In the genomic region with DNA sequence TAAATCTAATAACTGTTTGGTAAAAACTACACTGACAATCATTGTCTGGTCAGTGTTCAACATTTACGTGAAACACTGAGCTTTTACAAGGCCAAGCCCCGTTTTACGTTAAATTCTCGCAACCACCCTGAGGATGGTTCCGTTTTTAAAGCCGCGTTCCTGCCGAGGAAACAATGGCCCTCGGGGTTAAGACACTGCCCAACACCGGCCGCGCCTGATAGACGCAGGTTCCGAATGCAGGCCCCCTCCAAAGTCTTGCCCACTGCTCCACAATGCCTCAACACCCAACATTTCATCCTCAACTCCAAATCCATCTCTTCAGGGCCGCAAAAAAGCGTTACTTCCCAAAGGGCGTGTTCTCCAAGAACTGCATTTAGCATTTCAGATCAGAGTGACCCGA, we compare ENCODE assay signal across 12 cellular contexts. TPM values are rescaled to one million over a fixed set of nuclear protein-coding genes. Genes with fewer than 3 reads are reported as not detected.
A peak's percentile ranks its signal among the peaks of the same experiment; 100 is the strongest.
DNase-seq lines count a peak whose midpoint lies in the region; ATAC-seq and TF ChIP-seq lines count a peak whose summit lies in the region.
"Had no signal": no experiment of that assay in that cellular context is flagged by ENCODE, and none has a peak within 500 bp of the region (broad histone marks: within the 10 kb centered on the region; RNA-seq: fewer than 3 reads in every experiment).

No MANE protein-coding gene starts in this region.

- TF ChIP-seq POLR2A in upper lobe of left lung (IDR thresholded peaks at IDR 0.05) = no peak

- H3K27me3 Mint-ChIP-seq in brain = no peaks in the 10 kb centered on the region

- no peak overlapping the region for H2BK15ac ChIP-seq in mesendoderm (replicated peaks; ENCODE audit: low read depth)

- no peak overlapping the region for H4K5ac ChIP-seq in mesendoderm (ENCODE audit: low read length)

- H3K9me3 Mint-ChIP-seq in brain = peaks cover 4 to 18% (median 7%) of the 10 kb centered on the region in 5 experiments

- H3K79me2 ChIP-seq in mesendoderm (ENCODE audit: control insufficient read depth, insufficient read depth, low read length) = peaks cover 34% of the 10 kb centered on the region

- 58 to 60% methylated on average over 18 of the region's 18 CpGs for WGBS in heart right ventricle, 2 donors
- no CpG with 5 or more reads among the region's 18 CpGs for whole genome bisulfite sequencing in mesendoderm (ENCODE audit: extremely low coverage, insufficient coverage, low lambda C conversion rate)
- WGBS in upper lobe of left lung, 2 donors = 60 to 68% methylated on average over 18 of the region's 18 CpGs

- peak overlapping the region; percentile 17 for H2BK5ac ChIP-seq in mesendoderm (ENCODE audit: low read length)

- H4K8ac ChIP-seq in mesendoderm (ENCODE audit: low read depth, low read length) = peak overlapping the region; percentile 16

- H3K27me3 ChIP-seq in heart right ventricle = peaks cover 0 to 24% (median 0%) of the 10 kb centered on the region in 7 donors
- no peaks in the 10 kb centered on the region for H3K27me3 ChIP-seq in mesendoderm (ENCODE audit: insufficient read depth, low read length, poor library complexity)
- no peaks in the 10 kb centered on the region for H3K27me3 ChIP-seq in upper lobe of left lung

- ATAC-seq in heart right ventricle = no peak
- no peak for ATAC-seq in left ventricle myocardium superior
- no peak for ATAC-seq in upper lobe of left lung (ENCODE audit: low FRiP score in 2 of 2)
- no peak for ATAC-seq in GM21367 (IDR thresholded peaks at IDR 0.05; ENCODE audit: unreplicated experiment)
- no peak for ATAC-seq in HG03354 (IDR thresholded peaks at IDR 0.05; ENCODE audit: poor library complexity, severe bottlenecking, unreplicated experiment)

- H3K36me3 ChIP-seq in heart right ventricle (peaks cover 0 to 20% (median 16%) of the 10 kb centered on the region in 9 donors), mesendoderm (ENCODE audit: control insufficient read depth, insufficient read depth, low read length) (peaks cover 2% of the 10 kb centered on the region), upper lobe of left lung (peaks cover 3 to 16% (median 10%) of the 10 kb centered on the region in 4 donors)

- H3K23ac ChIP-seq in mesendoderm (ENCODE audit: low read length) = peak overlapping the region; percentile 96

- no peak overlapping the region for H3K4ac ChIP-seq in mesendoderm (ENCODE audit: low read depth, low read length)

- peaks cover 3% of the 10 kb centered on the region for H3K79me1 ChIP-seq in mesendoderm (ENCODE audit: low read length)

- DNase-seq in heart right ventricle (no peak), left ventricle myocardium superior (no peak), mesendoderm (no peak), upper lobe of left lung (no peak), UCSD-AML1 (lab: John Stamatoyannopoulos, UW; ENCODE audit: unreplicated experiment) (no peak)
- DNase-seq: AML-193, foreskin fibroblast, NCI-H2107 had no signal

- H3K9ac ChIP-seq in mesendoderm (ENCODE audit: low read length) = peak overlapping the region; percentile 67

- no peak overlapping the region for H3K4me3 Mint-ChIP-seq in brain

- H3K4me3 ChIP-seq in heart right ventricle (peak overlapping the region in 6 of 10 donors; percentile 61 to 85 (median 70)), mesendoderm (ENCODE audit: low read length) (peak overlapping the region; percentile 8), upper lobe of left lung (peak overlapping the region in 3 of 4 donors; percentile 73 to 91 (median 85))

- intact Hi-C loops in heart right ventricle (cut with DNase I) = loop anchor here in 1 of 10 donors (1.0 kb wide), 1 partner anchor 83 kb away; no protein-coding TSS in a partner anchor
- intact Hi-C loops in left ventricle myocardium superior (cut with micrococcal nuclease) = no loop called here

- TF ChIP-seq EP300 in upper lobe of left lung (IDR thresholded peaks at IDR 0.05) = no peak

- H3K27ac Mint-ChIP-seq in brain = peak overlapping the region in 3 of 5 experiments; percentile 4 to 15 (median 12)

- H3K18ac ChIP-seq in mesendoderm (ENCODE audit: low read length) = no peak overlapping the region

- no peak overlapping the region for H2AK5ac ChIP-seq in mesendoderm (ENCODE audit: low read length)

- H3K27ac ChIP-seq in heart right ventricle = no peak overlapping the region
- no peak overlapping the region for H3K27ac ChIP-seq in mesendoderm (ENCODE audit: low read depth, low read length)
- no peak overlapping the region for H3K27ac ChIP-seq in upper lobe of left lung
- H3K27ac ChIP-seq: SK-N-MC had no signal

- H3K36me3 Mint-ChIP-seq in brain = peaks cover 28% of the 10 kb centered on the region

- peaks cover 8 to 31% (median 20%) of the 10 kb centered on the region in 9 donors for H3K4me1 ChIP-seq in heart right ventricle
- peaks cover 16% of the 10 kb centered on the region for H3K4me1 ChIP-seq in mesendoderm (ENCODE audit: control insufficient read depth, low read depth, low read length)
- H3K4me1 ChIP-seq in upper lobe of left lung = peaks cover 14 to 25% (median 16%) of the 10 kb centered on the region in 4 donors

- peak overlapping the region; percentile 82 for H3K4me2 ChIP-seq in mesendoderm (ENCODE audit: low read length)

- TF ChIP-seq CTCF in heart right ventricle (IDR thresholded peaks at IDR 0.05) (no peak), brain (conservative IDR thresholded peaks at IDR 0.05) (no peak), upper lobe of left lung (IDR thresholded peaks at IDR 0.05) (no peak)

- H3K9me3 ChIP-seq in heart right ventricle (peaks cover 0 to 5% (median 0%) of the 10 kb centered on the region in 11 donors), upper lobe of left lung (no peaks in the 10 kb centered on the region)

- H2BK120ac ChIP-seq in mesendoderm (ENCODE audit: low read depth, low read length) = no peak overlapping the region

- no peaks in the 10 kb centered on the region for H3K4me1 Mint-ChIP-seq in brain

- H3K56ac ChIP-seq in mesendoderm (ENCODE audit: low read length) = peak overlapping the region; percentile 81

RNA-seq across cellular contexts. Expression of gene SNRPF, which starts 1.0 kb away (rescaled TPM):
- total RNA-seq in heart right ventricle (10 to 100 TPM; 10.2 to 19.4 (median 12.9) TPM), left ventricle myocardium superior (11.4 TPM), upper lobe of left lung (10 to 100 TPM in 4 of 6 donors, 1 to 10 TPM in 2; 2.1 to 16.6 (median 14.3) TPM)
- polyA plus RNA-seq in heart right ventricle (10 to 100 TPM; 25.2 to 53.6 TPM), brain (ENCODE audit: insufficient read depth, low read depth, low replicate concordance) (34.6 TPM)
- polyA plus RNA-seq in mesendoderm (2013, experiment 1 of 2) = 177 TPM
- 171 TPM for polyA plus RNA-seq in mesendoderm (2013, experiment 2 of 2)

Comparison
In these comparisons a context has a peak if more than half of its experiments do, and no peak if none do; other contexts are left out.
1. H3K4me3 ChIP-seq: peak in every context shown above with its lines; median percentile 85 in upper lobe of left lung; 70 in heart right ventricle; 8 in mesendoderm.